ENCODE assay signal across 9 cellular contexts in the genomic region with DNA sequence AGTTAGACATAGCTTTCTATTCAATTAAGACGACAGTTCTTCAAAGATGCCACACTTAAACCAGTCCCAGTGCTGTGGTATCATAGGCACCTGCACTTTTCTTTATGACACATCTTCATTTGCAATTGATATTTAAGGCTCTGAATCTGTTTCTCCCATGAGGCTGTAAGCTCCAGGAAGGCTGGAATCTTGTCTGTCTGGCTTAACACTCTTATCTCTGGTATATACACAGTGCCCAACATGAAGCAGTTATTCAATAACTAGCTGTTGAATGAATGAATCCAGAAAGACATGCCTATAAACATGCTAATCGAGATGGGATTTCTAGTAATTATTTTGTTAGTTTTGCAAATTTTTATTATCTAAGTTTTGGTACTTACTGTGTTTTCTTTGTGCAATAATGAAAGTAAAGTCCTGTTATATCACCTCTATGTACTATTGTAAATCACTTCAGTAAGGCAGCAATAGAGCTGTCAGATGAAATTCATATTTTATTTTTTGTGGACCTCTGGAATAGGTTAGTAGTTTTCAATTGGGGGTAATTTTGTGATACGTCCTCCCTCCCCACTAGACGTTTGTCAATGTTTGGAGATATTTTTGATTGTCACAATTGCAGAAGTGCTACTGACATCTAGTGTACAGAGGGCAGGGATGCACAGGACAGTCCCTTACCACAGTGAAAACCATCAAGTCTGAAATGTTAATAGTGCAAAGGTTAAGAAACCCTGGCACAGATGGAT. TPM values are rescaled to one million over a fixed set of nuclear protein-coding genes. Genes with fewer than 3 reads are reported as not detected.
DNase-seq lines count a peak whose midpoint lies in the region; ATAC-seq, FAIRE-seq and TF ChIP-seq lines count a peak whose summit lies in the region.
"Had no signal": no experiment of that assay in that cellular context is flagged by ENCODE, and none has a peak within 500 bp of the region (broad histone marks: within the 10 kb centered on the region; RNA-seq: fewer than 3 reads in every experiment).

No MANE protein-coding gene starts in this region.

- no peak for TF ChIP-seq EP300 in K562 (IDR thresholded peaks at IDR 0.05; ENCODE audit: low read length)
- no peak for TF ChIP-seq EP300 in neural cell (conservative IDR thresholded peaks at IDR 0.05; ENCODE audit: poor library complexity, severe bottlenecking)

- no peak for DNase-seq in CD14-positive monocyte (ENCODE audit: low spot score)
- peak; percentile 15 for DNase-seq in HPDE6-E6E7 (ENCODE audit: extremely low spot score)
- peak in 1 of 4 experiments; percentile 10 for DNase-seq in K562 (ENCODE audit: extremely low read depth in 1 of 4, low spot score in 3 of 4)
- DNase-seq in stimulated activated CD4-positive, alpha-beta T cell treated with anti-CD3 and anti-CD28 coated beads, Interleukin-1b, Interleukin-23, amount 100 ng/mL, for 48 hours: no peak
- DNase-seq in activated CD4-positive, alpha-beta T cell treated with anti-CD3 and anti-CD28 coated beads, Interleukin-2, amount 50 U/mL, for 1 hour: no peak
- DNase-seq in uterus: no peak

- H3K4me2 ChIP-seq in K562 (ENCODE audit: insufficient read depth, low read length) (no peak overlapping the region), neural cell (ENCODE audit: low read length) (peak overlapping the region; percentile 16)

- CTCF ChIA-PET in K562 (lab: Yijun Ruan, JAX; ENCODE audit: low intra/inter-chr PET ratio): no interaction called here

- ATAC-seq in GM19467 (IDR thresholded peaks at IDR 0.05; ENCODE audit: unreplicated experiment) (peak; percentile 66), K562 (peak; percentile 62; the same call in 2 of the 3 replicates)

- H3K9me3 ChIP-seq in K562 (replicated peaks; ENCODE audit: control insufficient read depth, insufficient read depth, low read depth, low read length): no peaks in the 10 kb centered on the region
- no peaks in the 10 kb centered on the region for H3K9me3 ChIP-seq in neural cell (ENCODE audit: low read length)
- H3K9me3 ChIP-seq in uterus: no peaks in the 10 kb centered on the region

- no peaks in the 10 kb centered on the region for H3K9me2 ChIP-seq in neural cell (ENCODE audit: insufficient read depth, low read length)

- H3K27ac ChIP-seq in K562 (ENCODE audit: extremely low read depth, low read depth, low read length) (no peak overlapping the region), neural cell (ENCODE audit: low read length) (no peak overlapping the region), uterus (no peak overlapping the region)

- no peaks in the 10 kb centered on the region for H3K36me3 ChIP-seq in K562 (ENCODE audit: control insufficient read depth, insufficient read depth, low read length)
- no peaks in the 10 kb centered on the region for H3K36me3 ChIP-seq in neural cell (ENCODE audit: insufficient read depth, low read length)
- no peaks in the 10 kb centered on the region for H3K36me3 ChIP-seq in uterus

- H3K4me3 Mint-ChIP-seq in CD14-positive monocyte: peak overlapping the region in 1 of 2 donors; percentile 82
- H3K4me3 Mint-ChIP-seq: central memory CD8-positive, alpha-beta T cell had no signal

- no peaks in the 10 kb centered on the region for H3K79me2 ChIP-seq in K562 (ENCODE audit: control insufficient read depth, insufficient read depth, low read length)
- no peaks in the 10 kb centered on the region for H3K79me2 ChIP-seq in neural cell (replicated peaks; ENCODE audit: insufficient read depth, low read length)

- H3K27me3 Mint-ChIP-seq in CD14-positive monocyte (ENCODE audit: low read depth in 3 of 3): peaks cover 0 to 5% (median 0%) of the 10 kb centered on the region in 3 donors

- 0% methylated on average over 4 of the region's 4 CpGs for WGBS in K562 (ENCODE audit: insufficient coverage, low coverage, missing lambda C conversion rate)

- no peaks in the 10 kb centered on the region for H3K36me3 Mint-ChIP-seq in CD14-positive monocyte

- TF ChIP-seq CTCF in CD14-positive monocyte (IDR thresholded peaks at IDR 0.05): peak; percentile 70
- TF ChIP-seq CTCF in K562 (IDR thresholded peaks at IDR 0.05 in 2 of 3, conservative IDR thresholded peaks at IDR 0.05 in 1 of 3; ENCODE audit: insufficient read depth in 2 of 3, low read depth in 1 of 3, low read length in 3 of 3): peak in 2 of 3 experiments; percentile 20 to 37; a peak in 3 of 6 replicates
- TF ChIP-seq CTCF in neural cell (IDR thresholded peaks at IDR 0.05; ENCODE audit: poor library complexity, severe bottlenecking): peak; percentile 18
- no peak for TF ChIP-seq CTCF in uterus (IDR thresholded peaks at IDR 0.05)

- FAIRE-seq in K562 (lab: Jason Lieb, UNC): no peak

- no TSS peak for BruUV-seq in K562 (replicated peaks; lab: Mats Ljungman, UMichigan)

- H3K4me1 Mint-ChIP-seq in CD14-positive monocyte: peaks cover 44% of the 10 kb centered on the region

- TF ChIP-seq POLR2A in K562 (conservative IDR thresholded peaks at IDR 0.05): no peak
- TF ChIP-seq POLR2A in uterus (IDR thresholded peaks at IDR 0.05): no peak

- no peaks in the 10 kb centered on the region for H3K4me1 ChIP-seq in K562 (replicated peaks in 1 of 2; ENCODE audit: control insufficient read depth in 2 of 2, insufficient read depth in 2 of 2, low read length in 2 of 2)
- H3K4me1 ChIP-seq in uterus: no peaks in the 10 kb centered on the region

- no peaks in the 10 kb centered on the region for H3K27me3 ChIP-seq in K562 (ENCODE audit: control insufficient read depth in 2 of 2, insufficient read depth in 2 of 2, low read length in 2 of 2)
- H3K27me3 ChIP-seq in neural cell (ENCODE audit: insufficient read depth, low read depth, low read length): no peaks in the 10 kb centered on the region
- H3K27me3 ChIP-seq in uterus: no peaks in the 10 kb centered on the region

- H4K20me1 ChIP-seq in K562 (replicated peaks; ENCODE audit: control insufficient read depth, insufficient read depth, low read length) (no peaks in the 10 kb centered on the region), neural cell (ENCODE audit: insufficient read depth) (no peaks in the 10 kb centered on the region)

- no peaks in the 10 kb centered on the region for H3K9me3 Mint-ChIP-seq in CD14-positive monocyte
- H3K9me3 Mint-ChIP-seq: central memory CD8-positive, alpha-beta T cell had no signal

- TF ChIP-seq RAD21 in K562 (CRISPR knock-in tag; conservative IDR thresholded peaks at IDR 0.05 in 1 of 2, IDR thresholded peaks at IDR 0.05 in 1 of 2) (peak in 1 of 2 experiments; percentile 26; a peak in 1 of 4 replicates), neural cell (conservative IDR thresholded peaks at IDR 0.05) (no peak)

- no peaks in the 10 kb centered on the region for H3F3A ChIP-seq in neural cell (ENCODE audit: insufficient read depth, low read length, poor library complexity, severe bottlenecking)

- intact Hi-C loops in CD14-positive monocyte (cut with micrococcal nuclease): loop anchor here in 1 of 2 donors (5.0 kb wide), 1 partner anchor 116 kb away; no protein-coding TSS in a partner anchor
- intact Hi-C loops in K562 (cut with micrococcal nuclease): loop anchor here (1.0 kb wide), 1 partner anchor 115 kb away; no protein-coding TSS in a partner anchor
- intact Hi-C loops in uterus (cut with DNase I; ENCODE audit: low total_unique reads): no loop called here

- POLR2A ChIA-PET in K562 (lab: Yijun Ruan, JAX): no interaction called here

- H3K4me3 ChIP-seq in K562 (no peak overlapping the region), neural cell (ENCODE audit: low read length) (no peak overlapping the region), uterus (no peak overlapping the region)

- H3K9me1 ChIP-seq in K562 (ENCODE audit: control insufficient read depth, insufficient read depth, low read length): no peaks in the 10 kb centered on the region

- H3K9ac ChIP-seq in K562 (ENCODE audit: insufficient read depth in 1 of 2, low read depth in 2 of 2, low read length in 2 of 2) (no peak overlapping the region), neural cell (ENCODE audit: low read length) (no peak overlapping the region)

- H2AFZ ChIP-seq in K562 (ENCODE audit: low read depth, low read length) (no peak overlapping the region), neural cell (ENCODE audit: low read depth, low read length) (no peak overlapping the region)

- in situ Hi-C loops in K562 (cut with MboI): no loop called here

- peak overlapping the region in 2 of 7 donors; percentile 77 for H3K27ac Mint-ChIP-seq in CD14-positive monocyte

TF ChIP-seq in K562, 482 proteins besides CTCF, POLR2A, EP300 and RAD21 (continues in another document):
- TF ChIP-seq EHMT2 (IDR thresholded peaks at IDR 0.05): no peak
- no peak for TF ChIP-seq BRCA1 (IDR thresholded peaks at IDR 0.05)
- TF ChIP-seq BRCA1 (CRISPR knock-in tag; IDR thresholded peaks at IDR 0.05): no peak

RNA-seq across cellular contexts. Expression of gene STEAP4, which starts 51.3 kb away (rescaled TPM):
- polyA plus RNA-seq in CD14-positive monocyte (10 to 100 TPM; 26.2 to 40.0 TPM), K562 (2011; rRNA removed) (not detected in 2 replicates), K562 (2014; fragmentation: Illumina TruSeq; extraction: Trizol) (not detected in 2 replicates), K562 (2014; fragmentation: Nextera tagmentation; extraction: Ambion mirVana) (not detected), K562 (2014; rRNA removed) (not detected in 2 replicates), neural cell (not detected in 2 replicates)
- total RNA-seq in K562 (2011; cell fraction: chromatin; rRNA removed; ENCODE audit: low replicate concordance): not detected in 2 replicates
- total RNA-seq in K562 (2011; cell fraction: nucleolus; rRNA removed): not detected in 2 replicates
- not detected in 2 replicates for total RNA-seq in K562 (2011; cell fraction: nucleoplasm; rRNA removed)
- total RNA-seq in K562 (2014; rRNA removed) (not detected in 2 replicates), K562 (2014; rRNA removed; fragmentation: Illumina TruSeq; extraction: Trizol) (not detected in 2 replicates), K562 (2015; rRNA removed; fragmentation: Illumina TruSeq; extraction: Trizol) (not detected in 2 replicates), K562 (2021) (0.07 and 0.11 TPM in 2 replicates), uterus (10 to 100 TPM in 3 of 4 donors, 1 to 10 TPM in 1; 5.8 to 57.4 (median 22.9) TPM)
- polyA plus RNA-seq in K562 (2011; cell fraction: cytosol; rRNA removed): not detected in 2 replicates
- not detected in 2 replicates for polyA plus RNA-seq in K562 (2011; cell fraction: nucleus; rRNA removed)
- polyA plus RNA-seq in K562 (2012): not detected in 2 replicates
- not detected in 2 replicates for polyA minus RNA-seq in K562 (2011; rRNA and poly(A)+ RNA removed)
- not detected in 2 replicates for polyA minus RNA-seq in K562 (2011; cell fraction: cytosol; rRNA and poly(A)+ RNA removed)
- polyA minus RNA-seq in K562 (2011; cell fraction: nucleus; rRNA and poly(A)+ RNA removed): not detected in 2 replicates
- polyA minus RNA-seq in neural cell: not detected in 2 replicates

Comparison
In these comparisons a context has a peak if more than half of its experiments do, and no peak if none do; other contexts are left out.
1. CTCF ChIP-seq: peak in CD14-positive monocyte (single experiment), K562 (2 of 3) and neural cell (single experiment); none in uterus (0 of 4).
2. RNA of gene STEAP4, which starts 51.3 kb away (polyA plus RNA-seq): 26.2 to 40.0 TPM in CD14-positive monocyte; not detected in K562 and not detected in neural cell; every median in the first group is over 10 times any median in the second.